26 cellular contexts compared by ENCODE assay signal in genomic region chr6:74222768-74223321, GRCh38.
A peak's percentile ranks its signal among the peaks of the same experiment; 100 is the strongest.
DNase-seq lines count a peak whose midpoint lies in the region; ATAC-seq and TF ChIP-seq lines count a peak whose summit lies in the region.
"Had no signal": no experiment of that assay in that cellular context is flagged by ENCODE, and none has a peak within 500 bp of the region (broad histone marks: within the 10 kb centered on the region; RNA-seq: fewer than 3 reads in every experiment).

No MANE protein-coding gene starts in this region.

- no peak overlapping the region; the same call in 2 of the 3 replicates for H3K4me3 Mint-ChIP-seq in GM23338
- H3K4me3 Mint-ChIP-seq: activated naive CD8-positive, alpha-beta T cell treated with anti-CD3 and anti-CD28 coated beads, Interleukin-2, amount 10 ng/mL, durations not matched to agents 7 days and 5 days; CD8-positive, alpha-beta T cell; T-helper 17 cell had no signal

- H4K91ac ChIP-seq in mesenchymal stem cell (ENCODE audit: low read length), result peak overlapping the region; percentile 78

- no peaks in the 10 kb centered on the region for H3K27me3 Mint-ChIP-seq in GM23338 (ENCODE audit: insufficient read depth, low read depth, poor library complexity)
- H3K27me3 Mint-ChIP-seq: activated naive CD8-positive, alpha-beta T cell treated with anti-CD3 and anti-CD28 coated beads, Interleukin-2, amount 10 ng/mL, durations not matched to agents 7 days and 5 days; T-helper 17 cell had no signal

- H3K18ac ChIP-seq in mesenchymal stem cell (ENCODE audit: low read depth in 1 of 2, low read length in 2 of 2), result peak overlapping the region in 1 of 2 experiments; percentile 67

- H2AFZ ChIP-seq in GM23338 (peak overlapping the region; percentile 84), fibroblast of lung (ENCODE audit: low read length) (no peak overlapping the region), mesenchymal stem cell (ENCODE audit: low read depth, low read length) (no peak overlapping the region)

- H3K14ac ChIP-seq in mesenchymal stem cell (ENCODE audit: low read length in 2 of 2), result no peak overlapping the region

- 0 out of 2 replicates have a peak overlapping the region, but pooled peaks have one; percentile 23 for H3K4me2 ChIP-seq in GM23338
- H3K4me2 ChIP-seq in fibroblast of lung (ENCODE audit: extremely low read depth, insufficient read depth, low read length), result no peak overlapping the region
- H3K4me2 ChIP-seq in mesenchymal stem cell (ENCODE audit: low read length, poor library complexity, severe bottlenecking), result no peak overlapping the region

- H3K27ac ChIP-seq in GM23338 (ENCODE audit: low read depth) (no peak overlapping the region), fibroblast of lung (ENCODE audit: insufficient read depth, low read length) (no peak overlapping the region), mesenchymal stem cell (ENCODE audit: low read length, poor library complexity, severe bottlenecking) (no peak overlapping the region)
- H3K27ac ChIP-seq: HL-60, ovary, right lobe of liver, SJCRH30 had no signal

- no peak overlapping the region for H3K9ac ChIP-seq in fibroblast of lung (ENCODE audit: insufficient read depth, low read length)
- H3K9ac ChIP-seq in mesenchymal stem cell (ENCODE audit: low read length), result no peak overlapping the region

- H3F3A ChIP-seq in GM23338 (replicated peaks; ENCODE audit: low read depth), result no peaks in the 10 kb centered on the region

- H3K79me1 ChIP-seq in mesenchymal stem cell (replicated peaks; ENCODE audit: low read length, poor library complexity, severe bottlenecking), result no peaks in the 10 kb centered on the region

- H3K4me1 ChIP-seq in GM23338 (ENCODE audit: insufficient read depth) (peaks cover 6% of the 10 kb centered on the region; the same call in 1 of the 2 replicates), fibroblast of lung (ENCODE audit: control insufficient read depth, extremely low read depth, insufficient read depth, low read length) (no peaks in the 10 kb centered on the region), mesenchymal stem cell (ENCODE audit: control insufficient read depth, insufficient read depth, low read depth, low read length) (peaks cover 2% of the 10 kb centered on the region)
- H3K4me1 ChIP-seq: HAP-1, right lobe of liver, SJCRH30 had no signal

- H3K9me3 ChIP-seq in fibroblast of lung (ENCODE audit: control insufficient read depth, insufficient read depth, low read depth, low read length) (no peaks in the 10 kb centered on the region), mesenchymal stem cell (ENCODE audit: control insufficient read depth, low read length) (no peaks in the 10 kb centered on the region)
- H3K9me3 ChIP-seq: HAP-1, ovary, right lobe of liver, SJCRH30 had no signal

- peak overlapping the region; percentile 86 for H2BK15ac ChIP-seq in mesenchymal stem cell (ENCODE audit: low read depth, poor library complexity, severe bottlenecking)

- H4K20me1 ChIP-seq in GM23338 (replicated peaks; ENCODE audit: insufficient read depth), result no peaks in the 10 kb centered on the region
- no peaks in the 10 kb centered on the region for H4K20me1 ChIP-seq in fibroblast of lung (ENCODE audit: control insufficient read depth, extremely low read depth, insufficient read depth, low read length)

- no peaks in the 10 kb centered on the region for H3K36me3 ChIP-seq in GM23338 (ENCODE audit: insufficient read depth)
- H3K36me3 ChIP-seq in fibroblast of lung (ENCODE audit: control insufficient read depth, insufficient read depth, low read length), result no peaks in the 10 kb centered on the region
- no peaks in the 10 kb centered on the region for H3K36me3 ChIP-seq in mesenchymal stem cell (ENCODE audit: control insufficient read depth in 1 of 2, insufficient read depth in 2 of 2, low read depth in 1 of 2, low read length in 2 of 2)
- no peaks in the 10 kb centered on the region for H3K36me3 ChIP-seq in H7 (replicated peaks; ENCODE audit: control insufficient read depth, insufficient read depth, low read length)
- H3K36me3 ChIP-seq: HAP-1, ovary, right lobe of liver, SJCRH30 had no signal

- no peak overlapping the region for H4K8ac ChIP-seq in mesenchymal stem cell (ENCODE audit: low read length)

- ATAC-seq in GM23338, result peak; percentile 100
- no peak for ATAC-seq in GM21717 (IDR thresholded peaks at IDR 0.05; ENCODE audit: unreplicated experiment)
- ATAC-seq: CD8-positive, alpha-beta T cell; right lobe of liver; T-helper 17 cell had no signal

- peak overlapping the region; percentile 44 for H2BK5ac ChIP-seq in mesenchymal stem cell (ENCODE audit: low read depth, low read length, poor library complexity, severe bottlenecking)

- H2BK120ac ChIP-seq in mesenchymal stem cell (ENCODE audit: low read depth, low read length), result no peak overlapping the region

- 48% methylated on average over 9 of the region's 12 CpGs for WGBS in mesenchymal stem cell

- H3K27ac Mint-ChIP-seq in GM23338, result peak overlapping the region; percentile 75
- H3K27ac Mint-ChIP-seq: activated naive CD8-positive, alpha-beta T cell treated with anti-CD3 and anti-CD28 coated beads, Interleukin-2, amount 10 ng/mL, durations not matched to agents 7 days and 5 days; CD8-positive, alpha-beta T cell; T-helper 17 cell had no signal

- no peaks in the 10 kb centered on the region for H3K27me3 ChIP-seq in GM23338 (ENCODE audit: insufficient read depth)
- no peaks in the 10 kb centered on the region for H3K27me3 ChIP-seq in fibroblast of lung (ENCODE audit: control insufficient read depth, insufficient read depth, low read length)
- H3K27me3 ChIP-seq in mesenchymal stem cell (ENCODE audit: control insufficient read depth in 1 of 2, insufficient read depth in 1 of 2, low read length in 2 of 2), result no peaks in the 10 kb centered on the region
- H3K27me3 ChIP-seq in H7 (ENCODE audit: control insufficient read depth, insufficient read depth, low read length), result no peaks in the 10 kb centered on the region
- H3K27me3 ChIP-seq: right lobe of liver, SJCRH30 had no signal

- no peak overlapping the region for H3K4ac ChIP-seq in mesenchymal stem cell (ENCODE audit: low read depth in 1 of 2, low read length in 2 of 2)

- peaks cover 11% of the 10 kb centered on the region; the same call in 2 of the 3 replicates for H3K36me3 Mint-ChIP-seq in GM23338 (ENCODE audit: low read depth)
- H3K36me3 Mint-ChIP-seq: activated naive CD8-positive, alpha-beta T cell treated with anti-CD3 and anti-CD28 coated beads, Interleukin-2, amount 10 ng/mL, durations not matched to agents 7 days and 5 days; CD8-positive, alpha-beta T cell had no signal

- DNase-seq in GM23338 (ENCODE audit: low spot score) (peak; percentile 85), SHP77 treated with DMSO at 0.1 percent for 48 hours (lab: John Stamatoyannopoulos, UW) (peak; percentile 41), fibroblast of lung (ENCODE audit: low read depth in 2 of 2) (peak; percentile 22 to 25), mesenchymal stem cell (peak; percentile 80), NCI-H82 (lab: John Stamatoyannopoulos, UW) (no peak), H7 (no peak)
- no peak for DNase-seq in activated CD4-positive, alpha-beta T cell treated with anti-CD3 and anti-CD28 coated beads for 48 hours
- DNase-seq: activated naive CD8-positive, alpha-beta T cell treated with anti-CD3 and anti-CD28 coated beads, Interleukin-2, amount 10 ng/mL, durations not matched to agents 7 days and 5 days; activated T-cell treated with anti-CD3 and anti-CD28 coated beads, Interleukin-2, amount 50 U/mL, for 48 hours; caudate nucleus; CD8-positive, alpha-beta T cell; DMS79 treated with DMSO at 0.1 percent for 48 hours; effector CD4-positive, alpha-beta T cell; hypothalamus; KG1; MV-4-11; NCI-H187; NCI-H446; ovary; right lobe of liver; SJCRH30; stimulated activated CD4-positive, alpha-beta T cell treated with anti-CD3 and anti-CD28 coated beads, Interleukin-2, amount 100 ng/mL, for 24 hours; T-helper 17 cell had no signal

- H3K79me2 ChIP-seq in GM23338 (replicated peaks; ENCODE audit: insufficient read depth) (no peaks in the 10 kb centered on the region), fibroblast of lung (ENCODE audit: control insufficient read depth, insufficient read depth, low read length) (no peaks in the 10 kb centered on the region)

- H2AK5ac ChIP-seq in mesenchymal stem cell (ENCODE audit: low read length, severe bottlenecking), result no peak overlapping the region

- peak overlapping the region in 1 of 2 experiments; percentile 54 for H2BK12ac ChIP-seq in mesenchymal stem cell (ENCODE audit: low read length in 2 of 2)

- no peaks in the 10 kb centered on the region for H3K9me2 ChIP-seq in GM23338 (ENCODE audit: insufficient read depth)

- H3K23ac ChIP-seq in mesenchymal stem cell (ENCODE audit: low read length in 2 of 2), result no peak overlapping the region

- peaks cover 12% of the 10 kb centered on the region; the same call in 1 of the 3 replicates for H3K4me1 Mint-ChIP-seq in GM23338
- H3K4me1 Mint-ChIP-seq: activated naive CD8-positive, alpha-beta T cell treated with anti-CD3 and anti-CD28 coated beads, Interleukin-2, amount 10 ng/mL, durations not matched to agents 7 days and 5 days; T-helper 17 cell had no signal

- no peak overlapping the region for H3K4me3 ChIP-seq in GM23338
- H3K4me3 ChIP-seq in fibroblast of lung (replicated peaks in 1 of 4; ENCODE audit: control extremely low read depth in 1 of 4, insufficient read depth in 1 of 4, low read depth in 3 of 4, low read length in 4 of 4), result no peak overlapping the region
- no peak overlapping the region for H3K4me3 ChIP-seq in mesenchymal stem cell (ENCODE audit: insufficient read depth in 1 of 2, low read depth in 1 of 2, low read length in 2 of 2)
- H3K4me3 ChIP-seq in H7 (ENCODE audit: insufficient read depth, low read depth, low read length), result no peak overlapping the region
- H3K4me3 ChIP-seq: HAP-1, ovary, right lobe of liver, SJCRH30 had no signal

- H3K9me3 Mint-ChIP-seq in GM23338, result peaks cover 11% of the 10 kb centered on the region; the same call in 2 of the 3 replicates
- H3K9me3 Mint-ChIP-seq: CD8-positive, alpha-beta T cell had no signal

- TF ChIP-seq CTCF in GM23338 (conservative IDR thresholded peaks at IDR 0.05; ENCODE audit: low read depth in 2 of 2) (peak in 1 of 2 experiments; percentile 20; a peak in 1 of 4 replicates), fibroblast of lung (conservative IDR thresholded peaks at IDR 0.05 in 1 of 2, IDR thresholded peaks at IDR 0.05 in 1 of 2; ENCODE audit: low read depth in 1 of 2, low read length in 2 of 2) (no peak)

Comparison
In these comparisons a context has a peak if more than half of its experiments do, and no peak if none do; other contexts are left out.
1. DNase-seq: peak in GM23338 (single experiment), SHP77 treated with DMSO at 0.1 percent for 48 hours (single experiment), fibroblast of lung (2 of 2) and mesenchymal stem cell (single experiment); none in activated CD4-positive, alpha-beta T cell treated with anti-CD3 and anti-CD28 coated beads for 48 hours (single experiment), NCI-H82 (single experiment) and H7 (single experiment).